Comparison of ENCODE assay signal across 9 cellular contexts in genomic region chr10:104308439-104308903, GRCh38. TPM values are rescaled to one million over a fixed set of nuclear protein-coding genes. Genes with fewer than 3 reads are reported as not detected.
DNase-seq lines count a peak whose midpoint lies in the region; ATAC-seq and TF ChIP-seq lines count a peak whose summit lies in the region.
"Had no signal": no experiment of that assay in that cellular context is flagged by ENCODE, and none has a peak within 500 bp of the region (broad histone marks: within the 10 kb centered on the region; RNA-seq: fewer than 3 reads in every experiment).

No MANE protein-coding gene starts in this region.

- H3K4me1 ChIP-seq in right cardiac atrium (ENCODE audit: control insufficient read depth, insufficient read depth, low read length): peaks cover 34% of the 10 kb centered on the region

- 75% methylated on average over 4 of the region's 4 CpGs for WGBS in right cardiac atrium

- intact Hi-C loops in right cardiac atrium (cut with DNase I): loop anchor here in 1 of 4 donors (5.0 kb wide), 1 partner anchor 39 kb away; no protein-coding TSS in a partner anchor

- DNase-seq in right cardiac atrium (no peak), GF-D8 (lab: John Stamatoyannopoulos, UW) (no peak), dermis blood vessel endothelial cell (no peak), AG08396 (ENCODE audit: low spot score) (no peak)
- DNase-seq: NCI-H524 had no signal

- no peaks in the 10 kb centered on the region for H3K9me3 ChIP-seq in right cardiac atrium (ENCODE audit: control insufficient read depth, low read length)

- H3K27ac ChIP-seq in right cardiac atrium (ENCODE audit: low read length): peak overlapping the region; percentile 12

- ATAC-seq in GM18519 (IDR thresholded peaks at IDR 0.05; ENCODE audit: low FRiP score, unreplicated experiment) (peak; percentile 74), GM21381 (IDR thresholded peaks at IDR 0.05; ENCODE audit: unreplicated experiment) (peak; percentile 79), HG03378 (IDR thresholded peaks at IDR 0.05; ENCODE audit: unreplicated experiment) (peak; percentile 86), right cardiac atrium (no peak), SK-N-SH treated with all-trans-retinoic acid at 6 μM for 48 hours (no peak)

- no peaks in the 10 kb centered on the region for H3K27me3 ChIP-seq in right cardiac atrium (ENCODE audit: control insufficient read depth, insufficient read depth)

- no peak overlapping the region for H3K4me3 ChIP-seq in right cardiac atrium (ENCODE audit: low read length)

TF ChIP-seq in SK-N-SH treated with all-trans-retinoic acid at 6 μM for 48 hours, 23 proteins besides CTCF, POLR2A, EP300 and RAD21:
- TF ChIP-seq GLIS3 (CRISPR knock-in tag; IDR thresholded peaks at IDR 0.05): no peak
- TF ChIP-seq SNAI2 (CRISPR knock-in tag; IDR thresholded peaks at IDR 0.05): no peak
- no peak for TF ChIP-seq ZNF70 (CRISPR knock-in tag; IDR thresholded peaks at IDR 0.05)

RNA-seq across cellular contexts. Expression of gene ITPRIP, which starts 29.8 kb away (rescaled TPM):
- total RNA-seq in right cardiac atrium (10 to 100 TPM; 29.1 to 83.3 (median 41.9) TPM), dermis blood vessel endothelial cell (29.3 and 39.9 TPM in 2 replicates)
- polyA plus RNA-seq in right cardiac atrium: 44.8 TPM

RNA-seq across cellular contexts. Expression of gene GSTO2, which starts 39.5 kb away (rescaled TPM):
- total RNA-seq in right cardiac atrium (1 to 10 TPM in 1 of 4 donors, under 1 TPM in 3; 0.37 to 1.1 (median 0.72) TPM), dermis blood vessel endothelial cell (0.51 and 0.85 TPM in 2 replicates)
- polyA plus RNA-seq in right cardiac atrium: 0.43 TPM

RNA-seq across cellular contexts. Expression of gene CFAP58, which starts 45.2 kb away (rescaled TPM):
- total RNA-seq in right cardiac atrium: 1 to 10 TPM; 2.9 to 5.4 (median 3.4) TPM
- 2.9 TPM for polyA plus RNA-seq in right cardiac atrium
- total RNA-seq in dermis blood vessel endothelial cell: 0.85 and 1.2 TPM in 2 replicates

RNA-seq across cellular contexts. Expression of gene GSTO1, which starts 53.8 kb away (rescaled TPM):
- total RNA-seq in right cardiac atrium: 100 to 1,000 TPM; 164 to 220 (median 198) TPM
- 351 TPM for polyA plus RNA-seq in right cardiac atrium
- 147 and 348 TPM in 2 replicates for total RNA-seq in dermis blood vessel endothelial cell

Comparison
In these comparisons a context has a peak if more than half of its experiments do, and no peak if none do; other contexts are left out.
1. ATAC-seq: peak in GM18519 (single experiment), GM21381 (single experiment) and HG03378 (single experiment); none in right cardiac atrium (0 of 2) and SK-N-SH treated with all-trans-retinoic acid at 6 μM for 48 hours (single experiment).